ENCODE assay signal across 11 cellular contexts in genomic region chr6:136594671-136595070, GRCh38. TPM values are rescaled to one million over a fixed set of nuclear protein-coding genes. Genes with fewer than 3 reads are reported as not detected.
A peak's percentile ranks its signal among the peaks of the same experiment; 100 is the strongest.
DNase-seq lines count a peak whose midpoint lies in the region; ATAC-seq, FAIRE-seq and TF ChIP-seq lines count a peak whose summit lies in the region.
"Had no signal": no experiment of that assay in that cellular context is flagged by ENCODE, and none has a peak within 500 bp of the region (broad histone marks: within the 10 kb centered on the region; RNA-seq: fewer than 3 reads in every experiment).

No MANE protein-coding gene starts in this region.

- H3K4me3 ChIP-seq in BLaER1, result no peak overlapping the region
- H3K4me3 ChIP-seq in keratinocyte (ENCODE audit: control insufficient read depth in 2 of 3, extremely low read depth in 1 of 3, insufficient read depth in 2 of 3, low read depth in 1 of 3, low read length in 3 of 3), result no peak overlapping the region

- no peak overlapping the region for H3K4me3 Mint-ChIP-seq in activated CD8-positive, alpha-beta T cell treated with anti-CD3 and anti-CD28 coated beads, Interleukin-2, amount 10 ng/mL, durations not matched to agents 7 days and 5 days

- no peak for ATAC-seq in activated CD8-positive, alpha-beta T cell treated with anti-CD3 and anti-CD28 coated beads, Interleukin-2, amount 10 ng/mL, durations not matched to agents 7 days and 5 days
- ATAC-seq in GM18505 (IDR thresholded peaks at IDR 0.05; ENCODE audit: unreplicated experiment), result no peak
- no peak for ATAC-seq in HG03159 (IDR thresholded peaks at IDR 0.05; ENCODE audit: unreplicated experiment)
- ATAC-seq in HG03469 (IDR thresholded peaks at IDR 0.05; ENCODE audit: unreplicated experiment), result no peak

- no peak for TF ChIP-seq CTCF in keratinocyte (optimal IDR thresholded peaks at IDR 0.05 in 1 of 3, IDR thresholded peaks at IDR 0.05 in 1 of 3, conservative IDR thresholded peaks at IDR 0.05 in 1 of 3; ENCODE audit: extremely low read depth in 1 of 3, insufficient read depth in 2 of 3, low read length in 3 of 3)
- TF ChIP-seq CTCF in D721Med (IDR thresholded peaks at IDR 0.05; ENCODE audit: insufficient read depth, missing control alignments), result no peak

- H2AFZ ChIP-seq in keratinocyte (ENCODE audit: control insufficient read depth, low read length), result no peak overlapping the region

- H3K36me3 Mint-ChIP-seq in activated CD8-positive, alpha-beta T cell treated with anti-CD3 and anti-CD28 coated beads, Interleukin-2, amount 10 ng/mL, durations not matched to agents 7 days and 5 days (ENCODE audit: low read depth), result peaks cover 56% of the 10 kb centered on the region

- no peaks in the 10 kb centered on the region for H3K9me3 Mint-ChIP-seq in activated CD8-positive, alpha-beta T cell treated with anti-CD3 and anti-CD28 coated beads, Interleukin-2, amount 10 ng/mL, durations not matched to agents 7 days and 5 days (ENCODE audit: insufficient read depth)

- FAIRE-seq in GM12891 (lab: Jason Lieb, UNC) (peak; percentile 47), keratinocyte (lab: Jason Lieb, UNC) (no peak), D721Med (lab: Jason Lieb, UNC) (no peak)
- FAIRE-seq: islet of Langerhans had no signal

- CTCF ChIA-PET in activated CD8-positive, alpha-beta T cell treated with anti-CD3 and anti-CD28 coated beads, Interleukin-2, amount 10 ng/mL, durations not matched to agents 7 days and 5 days (lab: Charles Lee), result interaction anchor here (1.0 to 2.3 kb wide), 4 partner anchors 13 to 198 kb away, joined by 4 to 19 read pairs (median 5); partner anchors contain the start of gene MAP3K5

- peaks cover 37% of the 10 kb centered on the region for H3K36me3 ChIP-seq in BLaER1
- H3K36me3 ChIP-seq in keratinocyte (ENCODE audit: control insufficient read depth in 2 of 2, extremely low read depth in 1 of 2, insufficient read depth in 2 of 2, low read length in 2 of 2), result no peaks in the 10 kb centered on the region

- dilution Hi-C loops in keratinocyte (cut with MboI; ENCODE audit: extremely low pct_ligation_motif_present, low sequenced_read_pairs), result no loop called here

- H3K27me3 Mint-ChIP-seq in activated CD8-positive, alpha-beta T cell treated with anti-CD3 and anti-CD28 coated beads, Interleukin-2, amount 10 ng/mL, durations not matched to agents 7 days and 5 days (ENCODE audit: low read depth), result no peaks in the 10 kb centered on the region

- no peak for DNase-seq in GM12891 (ENCODE audit: insufficient read length, low spot score)
- no peak for DNase-seq in activated CD8-positive, alpha-beta T cell treated with anti-CD3 and anti-CD28 coated beads, Interleukin-2, amount 10 ng/mL, durations not matched to agents 7 days and 5 days
- DNase-seq in keratinocyte (ENCODE audit: low read depth, low spot score), result no peak
- DNase-seq in D721Med (ENCODE audit: insufficient read length, low spot score), result no peak
- DNase-seq: amygdala had no signal

- no peak overlapping the region for H3K9ac ChIP-seq in BLaER1
- no peak overlapping the region for H3K9ac ChIP-seq in keratinocyte (ENCODE audit: control insufficient read depth, extremely low read depth, insufficient read depth, low read length)

- H3K27me3 ChIP-seq in BLaER1, result no peaks in the 10 kb centered on the region
- no peaks in the 10 kb centered on the region for H3K27me3 ChIP-seq in keratinocyte (ENCODE audit: control insufficient read depth, extremely low read depth, insufficient read depth, low read length)

- POLR2A ChIA-PET in activated CD8-positive, alpha-beta T cell treated with anti-CD3 and anti-CD28 coated beads, Interleukin-2, amount 10 ng/mL, durations not matched to agents 7 days and 5 days (lab: Charles Lee), result interaction anchor here (1.5 to 2.2 kb wide), 2 partner anchors 198 to 304 kb away, joined by 8 to 9 read pairs; partner anchors contain the start of genes BCLAF1 and MAP3K5

- H3K79me2 ChIP-seq in keratinocyte (ENCODE audit: control insufficient read depth, insufficient read depth, low read length), result no peaks in the 10 kb centered on the region

- TF ChIP-seq POLR2A in GM12891 (IDR thresholded peaks at IDR 0.05; ENCODE audit: low read depth, low read length), result no peak
- TF ChIP-seq POLR2A in GM18505 (IDR thresholded peaks at IDR 0.05; ENCODE audit: borderline replicate concordance, extremely low read depth, insufficient read depth, insufficient read length), result no peak

- H3K4me1 Mint-ChIP-seq in activated CD8-positive, alpha-beta T cell treated with anti-CD3 and anti-CD28 coated beads, Interleukin-2, amount 10 ng/mL, durations not matched to agents 7 days and 5 days (ENCODE audit: low read depth), result peaks cover 20% of the 10 kb centered on the region

- H3K9me1 ChIP-seq in keratinocyte (ENCODE audit: control insufficient read depth, extremely low read depth, insufficient read depth, low read length), result no peaks in the 10 kb centered on the region

- peaks cover 7% of the 10 kb centered on the region for H3K9me3 ChIP-seq in BLaER1
- no peaks in the 10 kb centered on the region for H3K9me3 ChIP-seq in keratinocyte (ENCODE audit: control insufficient read depth, low read depth, low read length)

- peak overlapping the region; percentile 78 for H3K27ac Mint-ChIP-seq in activated CD8-positive, alpha-beta T cell treated with anti-CD3 and anti-CD28 coated beads, Interleukin-2, amount 10 ng/mL, durations not matched to agents 7 days and 5 days

- H3K27ac ChIP-seq in BLaER1 (no peak overlapping the region), keratinocyte (ENCODE audit: control insufficient read depth, insufficient read depth, low read length) (peak overlapping the region; percentile 73)

- H4K20me1 ChIP-seq in BLaER1 (no peaks in the 10 kb centered on the region), keratinocyte (ENCODE audit: control insufficient read depth, extremely low read depth, insufficient read depth, low read length) (no peaks in the 10 kb centered on the region)

- H3K4me1 ChIP-seq in BLaER1 (peaks cover 16% of the 10 kb centered on the region), keratinocyte (ENCODE audit: control insufficient read depth, extremely low read depth, insufficient read depth, low read length) (peaks cover 14% of the 10 kb centered on the region)

- peak overlapping the region; percentile 43 for H3K4me2 ChIP-seq in BLaER1
- H3K4me2 ChIP-seq in keratinocyte (ENCODE audit: control insufficient read depth, extremely low read depth, insufficient read depth, low read depth, low read length), result peak overlapping the region; percentile 41

TF ChIP-seq in GM12891, 5 proteins besides CTCF, POLR2A, EP300 and RAD21:
- no peak for TF ChIP-seq SPI1 (IDR thresholded peaks at IDR 0.05; ENCODE audit: low read depth, low read length)
- no peak for TF ChIP-seq POU2F2 (IDR thresholded peaks at IDR 0.05; ENCODE audit: low read depth, low read length)
- no peak for TF ChIP-seq TAF1 (IDR thresholded peaks at IDR 0.05; ENCODE audit: low read depth, low read length)
- TF ChIP-seq POLR2AphosphoS5 (IDR thresholded peaks at IDR 0.05; ENCODE audit: low read depth, low read length), result no peak
- TF ChIP-seq PAX5 (IDR thresholded peaks at IDR 0.05; ENCODE audit: insufficient read depth, low read length, severe bottlenecking), result no peak

RNA-seq across cellular contexts. Expression of gene MAP7, which starts 44.4 kb away (rescaled TPM):
- polyA plus RNA-seq in GM12891 (2012; ENCODE audit: low read depth, missing spikeins), result 0.10 TPM
- total RNA-seq in activated CD8-positive, alpha-beta T cell treated with anti-CD3 and anti-CD28 coated beads, Interleukin-2, amount 10 ng/mL, durations not matched to agents 7 days and 5 days, result under 1 TPM; 0.31 to 0.45 TPM
- 8.5 to 14.9 TPM (median 11.8 TPM) in 3 replicates for polyA plus RNA-seq in keratinocyte
- polyA plus RNA-seq in keratinocyte (2011; ENCODE audit: low read depth), result 29.9 TPM
- polyA plus RNA-seq in keratinocyte (2011; cell fraction: cytosol; rRNA removed), result 14.5 and 17.4 TPM in 2 replicates
- 13.0 and 15.3 TPM in 2 replicates for polyA plus RNA-seq in keratinocyte (2011; cell fraction: nucleus; rRNA removed)
- 24.6 and 26.8 TPM in 2 replicates for polyA plus RNA-seq in keratinocyte (2012; ENCODE audit: low replicate concordance)
- 7.1 to 11.6 TPM (median 8.1 TPM) in 3 replicates for polyA minus RNA-seq in keratinocyte
- polyA minus RNA-seq in keratinocyte (2011; cell fraction: cytosol; rRNA and poly(A)+ RNA removed), result 10.6 TPM
- 4.4 and 7.7 TPM in 2 replicates for polyA minus RNA-seq in keratinocyte (2011; cell fraction: nucleus; rRNA and poly(A)+ RNA removed)
- total RNA-seq: OCI-LY7 had no signal
